22 cellular contexts compared by ENCODE assay signal in genomic region chr5:83085106-83085505, GRCh38.
"Had no signal": no experiment of that assay in that cellular context is flagged by ENCODE, and none has a peak within 500 bp of the region (broad histone marks: within the 10 kb centered on the region; RNA-seq: fewer than 3 reads in every experiment).

No MANE protein-coding gene starts in this region.

- H3K27me3 Mint-ChIP-seq: activated B cell treated with CpG ODN at 0.5 μM for 24 hours; activated CD4-positive, alpha-beta memory T cell treated with anti-CD3 and anti-CD28 coated beads, Interleukin-2, amount 10 ng/mL, durations not matched to agents 7 days and 5 days; activated CD8-positive, alpha-beta memory T cell treated with anti-CD3 and anti-CD28 coated beads, Interleukin-2, amount 10 ng/mL, durations not matched to agents 7 days and 5 days; central memory CD8-positive, alpha-beta T cell; naive thymus-derived CD8-positive, alpha-beta T cell had no signal

- H3K4me1 Mint-ChIP-seq: activated B cell treated with CpG ODN at 0.5 μM for 24 hours; activated CD4-positive, alpha-beta memory T cell treated with anti-CD3 and anti-CD28 coated beads, Interleukin-2, amount 10 ng/mL, durations not matched to agents 7 days and 5 days; activated CD8-positive, alpha-beta memory T cell treated with anti-CD3 and anti-CD28 coated beads, Interleukin-2, amount 10 ng/mL, durations not matched to agents 7 days and 5 days; brain; central memory CD8-positive, alpha-beta T cell; naive thymus-derived CD8-positive, alpha-beta T cell; stimulated activated effector memory CD8-positive, alpha-beta T cell treated with anti-CD3 and anti-CD28 coated beads, Interleukin-12 subunit alpha, Interleukin-12 subunit beta, amount 100 ng/mL, for 72 hours had no signal

- H3K27ac ChIP-seq: colonic mucosa, esophagus muscularis mucosa, gastroesophageal sphincter, heart left ventricle, testis, upper lobe of left lung had no signal

- H3K36me3 Mint-ChIP-seq: stimulated activated effector memory CD8-positive, alpha-beta T cell treated with anti-CD3 and anti-CD28 coated beads, Interleukin-12 subunit alpha, Interleukin-12 subunit beta, amount 100 ng/mL, for 72 hours had no signal

- H3K36me3 ChIP-seq: colonic mucosa, esophagus muscularis mucosa, gastroesophageal sphincter, heart left ventricle, upper lobe of left lung had no signal

- H3K4me3 Mint-ChIP-seq: activated B cell treated with CpG ODN at 0.5 μM for 24 hours; activated CD4-positive, alpha-beta memory T cell treated with anti-CD3 and anti-CD28 coated beads, Interleukin-2, amount 10 ng/mL, durations not matched to agents 7 days and 5 days; activated CD8-positive, alpha-beta memory T cell treated with anti-CD3 and anti-CD28 coated beads, Interleukin-2, amount 10 ng/mL, durations not matched to agents 7 days and 5 days; activated naive CD4-positive, alpha-beta T cell treated with anti-CD3 and anti-CD28 coated beads for 36 hours; brain; central memory CD8-positive, alpha-beta T cell; naive thymus-derived CD8-positive, alpha-beta T cell; stimulated activated effector memory CD8-positive, alpha-beta T cell treated with anti-CD3 and anti-CD28 coated beads, Interleukin-12 subunit alpha, Interleukin-12 subunit beta, amount 100 ng/mL, for 72 hours; T-helper 2 cell treated with Interferon-gamma antibody and Interleukin-4, amounts not matched to agents 5 μg/mL and 100 μg/mL, for 36 hours had no signal

- H3K9me3 ChIP-seq: colonic mucosa, esophagus muscularis mucosa, gastroesophageal sphincter, heart left ventricle, testis, upper lobe of left lung had no signal

- H3K27me3 ChIP-seq: colonic mucosa, esophagus muscularis mucosa, gastroesophageal sphincter, heart left ventricle, testis, upper lobe of left lung had no signal

- H3K9me3 Mint-ChIP-seq: activated CD4-positive, alpha-beta memory T cell treated with anti-CD3 and anti-CD28 coated beads, Interleukin-2, amount 10 ng/mL, durations not matched to agents 7 days and 5 days; activated naive CD4-positive, alpha-beta T cell treated with anti-CD3 and anti-CD28 coated beads for 36 hours; activated T-helper 2 cell treated with anti-CD3 and anti-CD28 coated beads, Interferon-gamma antibody, Interleukin-2, Interleukin-4, amounts not matched to agents 10 μg/mL and 5 μg/mL and 100 μg/mL, durations not matched to agents 14 hours and 24 hours and 36 hours; central memory CD8-positive, alpha-beta T cell; stimulated activated effector memory CD8-positive, alpha-beta T cell treated with anti-CD3 and anti-CD28 coated beads, Interleukin-12 subunit alpha, Interleukin-12 subunit beta, amount 100 ng/mL, for 72 hours had no signal

- DNase-seq: activated B cell treated with CpG ODN at 0.5 μM for 24 hours; activated CD4-positive, alpha-beta memory T cell treated with anti-CD3 and anti-CD28 coated beads, Interleukin-2, amount 10 ng/mL, durations not matched to agents 7 days and 5 days; activated CD4-positive, alpha-beta T cell treated with anti-CD3 and anti-CD28 coated beads for 4 hours; activated CD8-positive, alpha-beta memory T cell treated with anti-CD3 and anti-CD28 coated beads, Interleukin-2, amount 10 ng/mL, durations not matched to agents 7 days and 5 days; activated naive CD4-positive, alpha-beta T cell treated with anti-CD3 and anti-CD28 coated beads for 36 hours; colonic mucosa; effector CD4-positive, alpha-beta T cell; heart left ventricle; left ventricle myocardium superior; mesendoderm; naive thymus-derived CD8-positive, alpha-beta T cell; stimulated activated CD4-positive, alpha-beta T cell treated with anti-CD3 and anti-CD28 coated beads, Interleukin-4, amount 100 ng/mL, for 24 hours; testis; upper lobe of left lung had no signal

- H3K27ac Mint-ChIP-seq: activated B cell treated with CpG ODN at 0.5 μM for 24 hours; activated CD4-positive, alpha-beta memory T cell treated with anti-CD3 and anti-CD28 coated beads, Interleukin-2, amount 10 ng/mL, durations not matched to agents 7 days and 5 days; activated CD8-positive, alpha-beta memory T cell treated with anti-CD3 and anti-CD28 coated beads, Interleukin-2, amount 10 ng/mL, durations not matched to agents 7 days and 5 days; activated naive CD4-positive, alpha-beta T cell treated with anti-CD3 and anti-CD28 coated beads for 36 hours; activated T-helper 2 cell treated with anti-CD3 and anti-CD28 coated beads, Interferon-gamma antibody, Interleukin-2, Interleukin-4, amounts not matched to agents 10 μg/mL and 5 μg/mL and 100 μg/mL, durations not matched to agents 14 hours and 24 hours and 36 hours; brain; naive thymus-derived CD8-positive, alpha-beta T cell; stimulated activated effector memory CD8-positive, alpha-beta T cell treated with anti-CD3 and anti-CD28 coated beads, Interleukin-12 subunit alpha, Interleukin-12 subunit beta, amount 100 ng/mL, for 72 hours; T-helper 2 cell treated with Interferon-gamma antibody and Interleukin-4, amounts not matched to agents 5 μg/mL and 100 μg/mL, for 36 hours had no signal

- ATAC-seq: activated CD8-positive, alpha-beta memory T cell treated with anti-CD3 and anti-CD28 coated beads, Interleukin-2, amount 10 ng/mL, durations not matched to agents 7 days and 5 days; gastroesophageal sphincter; heart left ventricle; left ventricle myocardium superior; naive thymus-derived CD8-positive, alpha-beta T cell; sciatic nerve; stimulated activated effector memory CD8-positive, alpha-beta T cell treated with anti-CD3 and anti-CD28 coated beads, Interleukin-12 subunit alpha, Interleukin-12 subunit beta, amount 100 ng/mL, for 72 hours had no signal

- H3K4me1 ChIP-seq: colonic mucosa, esophagus muscularis mucosa, gastroesophageal sphincter, heart left ventricle, testis, upper lobe of left lung had no signal

- H3K4me3 ChIP-seq: colonic mucosa, esophagus muscularis mucosa, gastroesophageal sphincter, heart left ventricle, testis, upper lobe of left lung had no signal
